Comparison of ENCODE assay signal across 8 cellular contexts in the genomic region with DNA sequence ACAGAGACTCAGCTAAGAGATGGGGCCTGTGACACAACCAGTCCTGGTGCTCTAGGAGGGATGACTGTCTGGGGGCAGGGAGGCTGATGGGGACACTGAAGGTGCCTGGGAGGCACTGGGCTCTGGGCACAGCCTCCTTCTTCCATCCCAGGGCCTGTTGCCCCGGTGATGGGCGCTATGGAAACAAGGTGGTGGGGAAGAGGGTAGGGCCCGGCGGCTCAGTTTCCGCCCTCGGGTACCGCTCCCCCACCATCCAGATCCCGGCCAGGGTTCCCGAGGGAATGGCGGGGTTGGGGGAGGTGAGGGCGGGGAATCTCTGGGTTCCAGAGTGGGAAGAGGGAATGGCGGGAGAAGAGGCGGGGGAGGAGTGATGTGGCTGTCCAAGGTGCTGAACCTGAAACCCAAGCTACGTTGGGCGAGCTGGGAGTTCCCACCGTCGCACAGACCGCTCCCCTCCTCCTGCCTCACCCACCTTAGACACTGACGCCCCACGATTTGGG. TPM values are rescaled to one million over a fixed set of nuclear protein-coding genes. Genes with fewer than 3 reads are reported as not detected.
DNase-seq lines count a peak whose midpoint lies in the region; ATAC-seq and TF ChIP-seq lines count a peak whose summit lies in the region.

No MANE protein-coding gene starts in this region.

- TF ChIP-seq EP300 in suprapubic skin (IDR thresholded peaks at IDR 0.05) (no peak), upper lobe of left lung (IDR thresholded peaks at IDR 0.05) (no peak)

- POLR2A ChIA-PET in activated CD8-positive, alpha-beta T cell treated with anti-CD3 and anti-CD28 coated beads, Interleukin-2, amount 10 ng/mL, durations not matched to agents 7 days and 5 days (lab: Charles Lee) = interaction anchor here (1.4 to 2.3 kb wide), 4 partner anchors 13 to 59 kb away, joined by 4 to 6 read pairs (median 6); partner anchors contain the start of genes GHDC, KAT2A and RAB5C

- no peaks in the 10 kb centered on the region for H3K36me3 Mint-ChIP-seq in activated CD8-positive, alpha-beta T cell treated with anti-CD3 and anti-CD28 coated beads, Interleukin-2, amount 10 ng/mL, durations not matched to agents 7 days and 5 days (ENCODE audit: low read depth)

- TF ChIP-seq CTCF in suprapubic skin (IDR thresholded peaks at IDR 0.05) (no peak), upper lobe of left lung (IDR thresholded peaks at IDR 0.05) (no peak)

- peaks cover 5% of the 10 kb centered on the region; the same call in 1 of the 2 replicates for H3K27me3 ChIP-seq in iPS DF 6.9 (ENCODE audit: control insufficient read depth, insufficient read depth, low read length)
- H3K27me3 ChIP-seq in suprapubic skin = peaks cover 40% of the 10 kb centered on the region
- peaks cover 0 to 16% (median 8%) of the 10 kb centered on the region in 4 donors for H3K27me3 ChIP-seq in upper lobe of left lung

- H3K27ac ChIP-seq in iPS DF 6.9 (ENCODE audit: low read length) (no peak overlapping the region), suprapubic skin (no peak overlapping the region), upper lobe of left lung (no peak overlapping the region)

- peak overlapping the region; percentile 42 for H3K4me3 Mint-ChIP-seq in activated CD8-positive, alpha-beta T cell treated with anti-CD3 and anti-CD28 coated beads, Interleukin-2, amount 10 ng/mL, durations not matched to agents 7 days and 5 days

- TF ChIP-seq POLR2A in suprapubic skin (IDR thresholded peaks at IDR 0.05) (no peak), upper lobe of left lung (IDR thresholded peaks at IDR 0.05) (no peak)

- DNase-seq in DMS153 treated with DMSO at 0.1 percent for 48 hours (lab: John Stamatoyannopoulos, UW; ENCODE audit: unreplicated experiment) (peak; percentile 31), Kasumi-1 (lab: John Stamatoyannopoulos, UW) (peak; percentile 10), iPS DF 6.9 (ENCODE audit: low read depth, low spot score) (no peak), suprapubic skin (ENCODE audit: low spot score in 2 of 2) (peak in 1 of 2 donors; percentile 67), upper lobe of left lung (no peak), KG1 (lab: John Stamatoyannopoulos, UW) (no peak)
- peak; percentile 60 for DNase-seq in activated CD8-positive, alpha-beta T cell treated with anti-CD3 and anti-CD28 coated beads, Interleukin-2, amount 10 ng/mL, durations not matched to agents 7 days and 5 days

- peaks cover 50% of the 10 kb centered on the region for H3K4me1 Mint-ChIP-seq in activated CD8-positive, alpha-beta T cell treated with anti-CD3 and anti-CD28 coated beads, Interleukin-2, amount 10 ng/mL, durations not matched to agents 7 days and 5 days (ENCODE audit: low read depth)

- no peaks in the 10 kb centered on the region for H3K9me3 Mint-ChIP-seq in activated CD8-positive, alpha-beta T cell treated with anti-CD3 and anti-CD28 coated beads, Interleukin-2, amount 10 ng/mL, durations not matched to agents 7 days and 5 days (ENCODE audit: insufficient read depth)

- ATAC-seq in activated CD8-positive, alpha-beta T cell treated with anti-CD3 and anti-CD28 coated beads, Interleukin-2, amount 10 ng/mL, durations not matched to agents 7 days and 5 days = no peak
- ATAC-seq in upper lobe of left lung (ENCODE audit: low FRiP score in 2 of 2) (no peak), GM21717 (IDR thresholded peaks at IDR 0.05; ENCODE audit: unreplicated experiment) (no peak)

- H3K4me3 ChIP-seq in iPS DF 6.9 (ENCODE audit: low read length) (peak overlapping the region; percentile 48; the same call in 1 of the 2 replicates), suprapubic skin (peak overlapping the region; percentile 43), upper lobe of left lung (peak overlapping the region in 1 of 4 donors; percentile 51)

- H3K36me3 ChIP-seq in iPS DF 6.9 (ENCODE audit: control insufficient read depth, insufficient read depth, low read length) = no peaks in the 10 kb centered on the region
- no peaks in the 10 kb centered on the region for H3K36me3 ChIP-seq in suprapubic skin
- H3K36me3 ChIP-seq in upper lobe of left lung = no peaks in the 10 kb centered on the region

- WGBS in iPS DF 6.9 (ENCODE audit: insufficient coverage, insufficient read length) = no CpG with 5 or more reads among the region's 20 CpGs
- 0% methylated on average over 1 of the region's 20 CpGs for WGBS in suprapubic skin
- 18 to 19% methylated on average over 20 of the region's 20 CpGs for WGBS in upper lobe of left lung, 2 donors

- no peak overlapping the region for H3K27ac Mint-ChIP-seq in activated CD8-positive, alpha-beta T cell treated with anti-CD3 and anti-CD28 coated beads, Interleukin-2, amount 10 ng/mL, durations not matched to agents 7 days and 5 days

- CTCF ChIA-PET in activated CD8-positive, alpha-beta T cell treated with anti-CD3 and anti-CD28 coated beads, Interleukin-2, amount 10 ng/mL, durations not matched to agents 7 days and 5 days (lab: Charles Lee) = interaction anchor here (0.7 to 7.2 kb wide), 11 partner anchors 16 to 162 kb away, joined by 3 to 72 read pairs (median 5); partner anchors contain the start of genes C17orf113, DHX58, DNAJC7 and GHDC

- H3K9me3 ChIP-seq in iPS DF 6.9 (ENCODE audit: control insufficient read depth, insufficient read depth, low read length) = no peaks in the 10 kb centered on the region
- H3K9me3 ChIP-seq in suprapubic skin = no peaks in the 10 kb centered on the region
- H3K9me3 ChIP-seq in upper lobe of left lung = no peaks in the 10 kb centered on the region

- H3K4me1 ChIP-seq in iPS DF 6.9 (ENCODE audit: control insufficient read depth, insufficient read depth, low read length) (no peaks in the 10 kb centered on the region; the same call in 1 of the 2 replicates), suprapubic skin (peaks cover 28% of the 10 kb centered on the region), upper lobe of left lung (peaks cover 24 to 48% (median 36%) of the 10 kb centered on the region in 4 donors)

- H3K27me3 Mint-ChIP-seq in activated CD8-positive, alpha-beta T cell treated with anti-CD3 and anti-CD28 coated beads, Interleukin-2, amount 10 ng/mL, durations not matched to agents 7 days and 5 days (ENCODE audit: low read depth) = peaks cover 30% of the 10 kb centered on the region

RNA-seq across cellular contexts. Expression of gene KCNH4, which starts 1.0 kb away (rescaled TPM):
- under 1 TPM; 0.05 to 0.13 TPM for total RNA-seq in activated CD8-positive, alpha-beta T cell treated with anti-CD3 and anti-CD28 coated beads, Interleukin-2, amount 10 ng/mL, durations not matched to agents 7 days and 5 days
- total RNA-seq in suprapubic skin = not detected
- total RNA-seq in upper lobe of left lung = under 1 TPM in 2 of 6 donors, not detected in 4; under 0.01 to 0.27 TPM

RNA-seq across cellular contexts. Expression of gene HCRT, which starts 5.3 kb away (rescaled TPM):
- total RNA-seq in activated CD8-positive, alpha-beta T cell treated with anti-CD3 and anti-CD28 coated beads, Interleukin-2, amount 10 ng/mL, durations not matched to agents 7 days and 5 days = not detected
- total RNA-seq in suprapubic skin (not detected), upper lobe of left lung (not detected)

RNA-seq across cellular contexts. Expression of gene GHDC, which starts 14.3 kb away (rescaled TPM):
- 10 to 100 TPM; 16.6 to 17.2 TPM for total RNA-seq in activated CD8-positive, alpha-beta T cell treated with anti-CD3 and anti-CD28 coated beads, Interleukin-2, amount 10 ng/mL, durations not matched to agents 7 days and 5 days
- 10 to 100 TPM; 14.6 to 22.8 (median 18.7) TPM for total RNA-seq in suprapubic skin
- total RNA-seq in upper lobe of left lung = 10 to 100 TPM; 24.3 to 40.9 (median 33.0) TPM

RNA-seq across cellular contexts. Expression of gene RAB5C, which starts 25.2 kb away (rescaled TPM):
- total RNA-seq in activated CD8-positive, alpha-beta T cell treated with anti-CD3 and anti-CD28 coated beads, Interleukin-2, amount 10 ng/mL, durations not matched to agents 7 days and 5 days = 100 to 1,000 TPM; 102 to 107 TPM
- total RNA-seq in suprapubic skin = 100 to 1,000 TPM in 1 of 4 donors, 10 to 100 TPM in 3; 94.4 to 105 (median 96.8) TPM
- 100 to 1,000 TPM in 3 of 6 donors, 10 to 100 TPM in 3; 57.6 to 183 (median 133) TPM for total RNA-seq in upper lobe of left lung

RNA-seq across cellular contexts. Expression of gene HSPB9, which starts 57.4 kb away (rescaled TPM):
- total RNA-seq in activated CD8-positive, alpha-beta T cell treated with anti-CD3 and anti-CD28 coated beads, Interleukin-2, amount 10 ng/mL, durations not matched to agents 7 days and 5 days = under 1 TPM; 0.16 to 0.29 TPM
- total RNA-seq in suprapubic skin = under 1 TPM in 2 of 4 donors, not detected in 2; 0.31 to 0.48 TPM
- total RNA-seq in upper lobe of left lung = 1 to 10 TPM in 1 of 6 donors, under 1 TPM in 1, not detected in 4; 0.15 to 1.0 TPM

Comparison
In these comparisons a context has a peak if more than half of its experiments do, and no peak if none do; other contexts are left out.
1. DNase-seq: peak in DMS153 treated with DMSO at 0.1 percent for 48 hours (single experiment), Kasumi-1 (2 of 2) and activated CD8-positive, alpha-beta T cell treated with anti-CD3 and anti-CD28 coated beads, Interleukin-2, amount 10 ng/mL, durations not matched to agents 7 days and 5 days (single experiment); none in iPS DF 6.9 (single experiment), upper lobe of left lung (0 of 2) and KG1 (single experiment).